In genomic region chr15:97993310-97993738, GRCh38 we compare ENCODE assay signal across 16 cellular contexts. TPM values are rescaled to one million over a fixed set of nuclear protein-coding genes. Genes with fewer than 3 reads are reported as not detected.
DNase-seq lines count a peak whose midpoint lies in the region; ATAC-seq and TF ChIP-seq lines count a peak whose summit lies in the region.
"Had no signal": no experiment of that assay in that cellular context is flagged by ENCODE, and none has a peak within 500 bp of the region (broad histone marks: within the 10 kb centered on the region; RNA-seq: fewer than 3 reads in every experiment).

No MANE protein-coding gene starts in this region.

- no peaks in the 10 kb centered on the region for H3K9me3 ChIP-seq in PC-3 (ENCODE audit: low read length)
- no peaks in the 10 kb centered on the region for H3K9me3 ChIP-seq in right cardiac atrium (ENCODE audit: control insufficient read depth, low read length)
- H3K9me3 ChIP-seq: body of pancreas had no signal

- H3K9me2 ChIP-seq in PC-3 (replicated peaks; ENCODE audit: low read length) = no peaks in the 10 kb centered on the region

- no peaks in the 10 kb centered on the region for H3K36me3 ChIP-seq in PC-3 (ENCODE audit: low read depth, low read length)

- H3K4me1 ChIP-seq in PC-3 (ENCODE audit: insufficient read depth, low read length) (peaks cover 19% of the 10 kb centered on the region), right cardiac atrium (ENCODE audit: control insufficient read depth, insufficient read depth, low read length) (peaks cover 2% of the 10 kb centered on the region)

- CTCF ChIA-PET in PC-3 (lab: Charles Lee) = no interaction called here

- peaks cover 7% of the 10 kb centered on the region for H3K9me3 Mint-ChIP-seq in stimulated activated effector memory CD8-positive, alpha-beta T cell treated with anti-CD3 and anti-CD28 coated beads, Interleukin-12 subunit alpha, Interleukin-12 subunit beta, amount 100 ng/mL, for 72 hours
- no peaks in the 10 kb centered on the region for H3K9me3 Mint-ChIP-seq in chondrocyte (ENCODE audit: low read depth)

- intact Hi-C loops in PC-3 (cut with micrococcal nuclease) (no loop called here), right cardiac atrium (cut with DNase I) (loop anchor here in 2 of 4 donors (5.0 to 10.0 kb wide), 2 partner anchors 94 to 301 kb away; no protein-coding TSS in a partner anchor)

- H3K4me3 Mint-ChIP-seq in stimulated activated effector memory CD8-positive, alpha-beta T cell treated with anti-CD3 and anti-CD28 coated beads, Interleukin-12 subunit alpha, Interleukin-12 subunit beta, amount 100 ng/mL, for 72 hours = no peak overlapping the region
- no peak overlapping the region for H3K4me3 Mint-ChIP-seq in chondrocyte (ENCODE audit: unreplicated experiment)

- H3K27ac Mint-ChIP-seq in stimulated activated effector memory CD8-positive, alpha-beta T cell treated with anti-CD3 and anti-CD28 coated beads, Interleukin-12 subunit alpha, Interleukin-12 subunit beta, amount 100 ng/mL, for 72 hours = no peak overlapping the region
- no peak overlapping the region for H3K27ac Mint-ChIP-seq in chondrocyte (ENCODE audit: unreplicated experiment)

- DNase-seq in A172 (ENCODE audit: low spot score) (peak; percentile 21), GM04503 (ENCODE audit: low read depth) (peak; percentile 49), PC-3 (peak; percentile 28), right cardiac atrium (no peak), anterior cingulate cortex (lab: John Stamatoyannopoulos, UW) (no peak), NCI-H345 (lab: John Stamatoyannopoulos, UW) (no peak), chondrocyte (ENCODE audit: low spot score) (no peak)
- DNase-seq in stimulated activated effector memory CD8-positive, alpha-beta T cell treated with anti-CD3 and anti-CD28 coated beads, Interleukin-12 subunit alpha, Interleukin-12 subunit beta, amount 100 ng/mL, for 72 hours (ENCODE audit: low spot score in 2 of 2) = no peak
- DNase-seq: activated CD4-positive, alpha-beta T cell treated with anti-CD3 and anti-CD28 coated beads, Interleukin-2, amount 50 U/mL, for 1 hour; body of pancreas; effector CD8-positive, alpha-beta T cell; glutamatergic neuron; NCI-H1694; SW 1271 had no signal

- H3K27me3 ChIP-seq in PC-3 (ENCODE audit: low read length) = no peaks in the 10 kb centered on the region
- no peaks in the 10 kb centered on the region for H3K27me3 ChIP-seq in right cardiac atrium (ENCODE audit: control insufficient read depth, insufficient read depth)
- H3K27me3 ChIP-seq: body of pancreas had no signal

- ATAC-seq in PC-3 = no peak
- peak; percentile 43 to 69 for ATAC-seq in right cardiac atrium
- no peak for ATAC-seq in stimulated activated effector memory CD8-positive, alpha-beta T cell treated with anti-CD3 and anti-CD28 coated beads, Interleukin-12 subunit alpha, Interleukin-12 subunit beta, amount 100 ng/mL, for 72 hours
- ATAC-seq: body of pancreas, HCT116 had no signal

- H3K9ac ChIP-seq in PC-3 (ENCODE audit: low read length) = no peak overlapping the region

- BruUV-seq in PC-3 (replicated peaks; lab: Mats Ljungman, UMichigan) = no TSS peak

- H3K4me2 ChIP-seq in PC-3 (ENCODE audit: low read length) = no peak overlapping the region

- POLR2A ChIA-PET in PC-3 (lab: Charles Lee; ENCODE audit: unreplicated experiment) = no interaction called here

- no peaks in the 10 kb centered on the region for H3K36me3 Mint-ChIP-seq in stimulated activated effector memory CD8-positive, alpha-beta T cell treated with anti-CD3 and anti-CD28 coated beads, Interleukin-12 subunit alpha, Interleukin-12 subunit beta, amount 100 ng/mL, for 72 hours
- no peaks in the 10 kb centered on the region for H3K36me3 Mint-ChIP-seq in chondrocyte (ENCODE audit: low read depth)

- H2AFZ ChIP-seq in PC-3 (ENCODE audit: low read length) = no peak overlapping the region

- 10% methylated on average over 3 of the region's 3 CpGs for WGBS in right cardiac atrium

- H3K4me1 Mint-ChIP-seq in stimulated activated effector memory CD8-positive, alpha-beta T cell treated with anti-CD3 and anti-CD28 coated beads, Interleukin-12 subunit alpha, Interleukin-12 subunit beta, amount 100 ng/mL, for 72 hours = no peaks in the 10 kb centered on the region
- H3K4me1 Mint-ChIP-seq in chondrocyte (ENCODE audit: low read depth) = peaks cover 4% of the 10 kb centered on the region

- H3K79me2 ChIP-seq in PC-3 (ENCODE audit: low read length) = no peaks in the 10 kb centered on the region

- H4K20me1 ChIP-seq in PC-3 (ENCODE audit: low read length) = no peaks in the 10 kb centered on the region

- TF ChIP-seq CTCF in PC-3 (conservative IDR thresholded peaks at IDR 0.05; ENCODE audit: low read depth, low read length) (no peak), chondrocyte (IDR thresholded peaks at IDR 0.05) (no peak)

- H3K27me3 Mint-ChIP-seq in chondrocyte (ENCODE audit: low read depth) = no peaks in the 10 kb centered on the region

- no peak overlapping the region for H3K4me3 ChIP-seq in PC-3 (ENCODE audit: low read length)
- no peak overlapping the region for H3K4me3 ChIP-seq in right cardiac atrium (ENCODE audit: low read length)
- H3K4me3 ChIP-seq: body of pancreas, lung had no signal

- no peak overlapping the region for H3K27ac ChIP-seq in PC-3 (ENCODE audit: low read length)
- peak overlapping the region; percentile 61 for H3K27ac ChIP-seq in right cardiac atrium (ENCODE audit: low read length)

- no peaks in the 10 kb centered on the region for H3F3A ChIP-seq in PC-3 (ENCODE audit: low read length, unreplicated experiment)

RNA-seq across cellular contexts. Expression of gene ARRDC4, which starts 32.8 kb away (rescaled TPM):
- 1.7 and 2.5 TPM in 2 replicates for total RNA-seq in A172 (2014; rRNA removed; shearing (Covaris generic))
- total RNA-seq in PC-3 (2014; rRNA removed) = 7.1 TPM in 2 replicates
- total RNA-seq in right cardiac atrium = 10 to 100 TPM; 21.8 to 26.6 (median 22.1) TPM
- 22.5 TPM for polyA plus RNA-seq in right cardiac atrium
- total RNA-seq in chondrocyte = 4.9 to 20.6 TPM (median 5.5 TPM) in 3 replicates

Comparison
In these comparisons a context has a peak if more than half of its experiments do, and no peak if none do; other contexts are left out.
1. DNase-seq: peak in A172 (single experiment), GM04503 (single experiment) and PC-3 (single experiment); none in right cardiac atrium (0 of 3), anterior cingulate cortex (0 of 58), stimulated activated effector memory CD8-positive, alpha-beta T cell treated with anti-CD3 and anti-CD28 coated beads, Interleukin-12 subunit alpha, Interleukin-12 subunit beta, amount 100 ng/mL, for 72 hours (0 of 2), NCI-H345 (single experiment) and chondrocyte (single experiment).
2. ATAC-seq: peak in right cardiac atrium (2 of 2); none in PC-3 (single experiment) and stimulated activated effector memory CD8-positive, alpha-beta T cell treated with anti-CD3 and anti-CD28 coated beads, Interleukin-12 subunit alpha, Interleukin-12 subunit beta, amount 100 ng/mL, for 72 hours (single experiment).